Comparison of ENCODE assay signal across 10 cellular contexts in genomic region chr2:104853401-104853925, GRCh38. TPM values are rescaled to one million over a fixed set of nuclear protein-coding genes. Genes with fewer than 3 reads are reported as not detected.
DNase-seq lines count a peak whose midpoint lies in the region; ATAC-seq and TF ChIP-seq lines count a peak whose summit lies in the region.
"Had no signal": no experiment of that assay in that cellular context is flagged by ENCODE, and none has a peak within 500 bp of the region (broad histone marks: within the 10 kb centered on the region; RNA-seq: fewer than 3 reads in every experiment).

No MANE protein-coding gene starts in this region.

- peaks cover 65% of the 10 kb centered on the region for H3K27me3 Mint-ChIP-seq in activated naive CD4-positive, alpha-beta T cell treated with anti-CD3 and anti-CD28 coated beads, Interleukin-2, amount 50 U/mL, for 24 hours
- H3K27me3 Mint-ChIP-seq in activated naive CD8-positive, alpha-beta T cell treated with anti-CD3 and anti-CD28 coated beads for 36 hours: peaks cover 86% of the 10 kb centered on the region
- H3K27me3 Mint-ChIP-seq in memory B cell (peaks cover 43% of the 10 kb centered on the region), type B pancreatic cell (peaks cover 84% of the 10 kb centered on the region)

- DNase-seq in activated naive CD4-positive, alpha-beta T cell (lab: John Stamatoyannopoulos, UW): no peak
- no peak for DNase-seq in activated naive CD8-positive, alpha-beta T cell treated with anti-CD3 and anti-CD28 coated beads for 36 hours
- DNase-seq in memory B cell (ENCODE audit: low spot score in 2 of 2): no peak
- DNase-seq in type B pancreatic cell (ENCODE audit: extremely low spot score, unreplicated experiment): no peak
- DNase-seq in NCI-H446 (lab: John Stamatoyannopoulos, UW): no peak
- DNase-seq in activated CD4-positive, CD25-positive, alpha-beta regulatory T cell treated with anti-CD3 and anti-CD28 coated beads, Interleukin-2, amount 50 U/mL, for 72 hours: no peak
- DNase-seq: DND-41, NCI-H2029 had no signal

- peaks cover 4% of the 10 kb centered on the region for H3K9me3 Mint-ChIP-seq in activated naive CD4-positive, alpha-beta T cell treated with anti-CD3 and anti-CD28 coated beads, Interleukin-2, amount 50 U/mL, for 24 hours
- H3K9me3 Mint-ChIP-seq in activated naive CD8-positive, alpha-beta T cell treated with anti-CD3 and anti-CD28 coated beads for 36 hours: no peaks in the 10 kb centered on the region
- H3K9me3 Mint-ChIP-seq in memory B cell: peaks cover 5% of the 10 kb centered on the region
- H3K9me3 Mint-ChIP-seq in type B pancreatic cell: no peaks in the 10 kb centered on the region

- peaks cover 6% of the 10 kb centered on the region for H3K36me3 Mint-ChIP-seq in activated naive CD4-positive, alpha-beta T cell treated with anti-CD3 and anti-CD28 coated beads, Interleukin-2, amount 50 U/mL, for 24 hours
- H3K36me3 Mint-ChIP-seq in activated naive CD8-positive, alpha-beta T cell treated with anti-CD3 and anti-CD28 coated beads for 36 hours: no peaks in the 10 kb centered on the region
- H3K36me3 Mint-ChIP-seq in memory B cell (peaks cover 8% of the 10 kb centered on the region), type B pancreatic cell (peaks cover 3% of the 10 kb centered on the region)

- H3K4me1 Mint-ChIP-seq in activated naive CD4-positive, alpha-beta T cell treated with anti-CD3 and anti-CD28 coated beads, Interleukin-2, amount 50 U/mL, for 24 hours: peaks cover 49% of the 10 kb centered on the region
- peaks cover 33% of the 10 kb centered on the region for H3K4me1 Mint-ChIP-seq in activated naive CD8-positive, alpha-beta T cell treated with anti-CD3 and anti-CD28 coated beads for 36 hours
- H3K4me1 Mint-ChIP-seq in memory B cell (peaks cover 27% of the 10 kb centered on the region), type B pancreatic cell (ENCODE audit: unreplicated experiment) (peaks cover 28% of the 10 kb centered on the region)

- peak overlapping the region; percentile 89 for H3K4me3 Mint-ChIP-seq in activated naive CD4-positive, alpha-beta T cell treated with anti-CD3 and anti-CD28 coated beads, Interleukin-2, amount 50 U/mL, for 24 hours
- H3K4me3 Mint-ChIP-seq in activated naive CD8-positive, alpha-beta T cell treated with anti-CD3 and anti-CD28 coated beads for 36 hours: peak overlapping the region; percentile 85
- H3K4me3 Mint-ChIP-seq in memory B cell (peak overlapping the region; percentile 86), type B pancreatic cell (peak overlapping the region; percentile 94)

- no peak overlapping the region for H3K27ac Mint-ChIP-seq in activated naive CD4-positive, alpha-beta T cell treated with anti-CD3 and anti-CD28 coated beads, Interleukin-2, amount 50 U/mL, for 24 hours
- H3K27ac Mint-ChIP-seq in activated naive CD8-positive, alpha-beta T cell treated with anti-CD3 and anti-CD28 coated beads for 36 hours: no peak overlapping the region
- H3K27ac Mint-ChIP-seq in memory B cell (peak overlapping the region; percentile 94), type B pancreatic cell (peak overlapping the region; percentile 59)

- TF ChIP-seq CTCF in type B pancreatic cell (conservative IDR thresholded peaks at IDR 0.05): no peak

- ATAC-seq in memory B cell (ENCODE audit: low read depth) (no peak), HG03135 (IDR thresholded peaks at IDR 0.05; ENCODE audit: unreplicated experiment) (no peak)

RNA-seq across cellular contexts. Expression of gene POU3F3, which starts 0.5 kb away (rescaled TPM):
- not detected for total RNA-seq in activated naive CD8-positive, alpha-beta T cell treated with anti-CD3 and anti-CD28 coated beads for 36 hours
- total RNA-seq in type B pancreatic cell (ENCODE audit: low replicate concordance): 0.14 and 2.1 TPM in 2 replicates

Comparison
In these comparisons a context has a peak if more than half of its experiments do, and no peak if none do; other contexts are left out.
1. H3K27ac Mint-ChIP-seq: peak in memory B cell (single experiment) and type B pancreatic cell (single experiment); none in activated naive CD4-positive, alpha-beta T cell treated with anti-CD3 and anti-CD28 coated beads, Interleukin-2, amount 50 U/mL, for 24 hours (single experiment) and activated naive CD8-positive, alpha-beta T cell treated with anti-CD3 and anti-CD28 coated beads for 36 hours (single experiment).
2. Peak in every context shown above with its lines, with median percentiles within 50 percentile points of each other: H3K4me3 Mint-ChIP-seq.